ENCODE assay signal across 8 cellular contexts in genomic region chr12:84912191-84913142, GRCh38. TPM values are rescaled to one million over a fixed set of nuclear protein-coding genes. Genes with fewer than 3 reads are reported as not detected.
DNase-seq lines count a peak whose midpoint lies in the region; ATAC-seq and TF ChIP-seq lines count a peak whose summit lies in the region.

Gene SLC6A15 (minus strand): TSS chr12:84912799. CDS start chr12:84892120, 20,679 bp downstream.

- intact Hi-C loops in heart right ventricle (cut with DNase I): no loop called here

- H3K9me3 ChIP-seq in heart right ventricle: no peaks in the 10 kb centered on the region

- H3K36me3 ChIP-seq in heart right ventricle: no peaks in the 10 kb centered on the region

- peaks cover 0 to 78% (median 61%) of the 10 kb centered on the region in 7 donors for H3K27me3 ChIP-seq in heart right ventricle

- peak within 1 kb of the TSS in 8 of 10 donors; percentile 25 to 45 (median 38) for H3K4me3 ChIP-seq in heart right ventricle

- H3K27ac ChIP-seq in heart right ventricle: no peak within 1 kb of the TSS

- DNase-seq in AG08395 (ENCODE audit: low spot score) (peak; percentile 57), NCI-H345 treated with DMSO at 0.1 percent for 48 hours (lab: John Stamatoyannopoulos, UW; ENCODE audit: unreplicated experiment) (peak; percentile 67), amniotic stem cell (lab: John Stamatoyannopoulos, UW) (peak; percentile 52), heart right ventricle (no peak), pons (ENCODE audit: low spot score) (peak; percentile 54), cortex of kidney (lab: John Stamatoyannopoulos, UW) (no peak)

- ATAC-seq in GM21576 (IDR thresholded peaks at IDR 0.05; ENCODE audit: unreplicated experiment): peak; percentile 57
- ATAC-seq in heart right ventricle: peak in 3 of 8 donors; percentile 24 to 62 (median 35)
- ATAC-seq in GM21526 (IDR thresholded peaks at IDR 0.05; ENCODE audit: low FRiP score, unreplicated experiment): no peak

- no peak for TF ChIP-seq CTCF in heart right ventricle (IDR thresholded peaks at IDR 0.05)

- H3K4me1 ChIP-seq in heart right ventricle: peaks cover 0 to 23% (median 9%) of the 10 kb centered on the region in 9 donors

- 2% methylated on average over 68 of the region's 68 CpGs for WGBS in heart right ventricle, 2 donors

RNA-seq across cellular contexts. Expression of gene SLC6A15, which starts in this region (rescaled TPM):
- not detected for total RNA-seq in heart right ventricle
- polyA plus RNA-seq in heart right ventricle: not detected

Comparison
In these comparisons a context has a peak if more than half of its experiments do, and no peak if none do; other contexts are left out.
1. DNase-seq: peak in AG08395 (single experiment), NCI-H345 treated with DMSO at 0.1 percent for 48 hours (single experiment), amniotic stem cell (single experiment) and pons (single experiment); none in heart right ventricle (0 of 2) and cortex of kidney (single experiment).